In the genomic region with DNA sequence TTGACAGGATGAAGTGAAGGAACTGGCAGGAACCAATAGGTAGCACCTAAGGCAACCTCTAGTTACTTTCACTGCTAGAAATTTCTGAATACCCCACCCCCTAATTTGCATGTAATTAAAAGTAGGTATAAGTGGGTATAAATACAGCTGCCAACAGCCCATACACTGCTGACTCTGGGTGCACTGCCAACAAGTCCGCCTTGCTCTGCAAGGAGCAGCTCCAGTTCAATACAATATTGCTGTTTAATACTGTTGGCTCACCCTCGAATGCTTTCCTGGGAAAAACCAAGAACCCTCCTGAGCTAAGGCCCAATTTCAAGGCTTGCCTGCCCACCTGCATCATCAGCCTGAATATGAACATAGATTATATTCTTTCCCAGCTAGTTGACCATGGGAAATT, we compare ENCODE assay signal across 19 cellular contexts.
"Had no signal": no experiment of that assay in that cellular context is flagged by ENCODE, and none has a peak within 500 bp of the region (broad histone marks: within the 10 kb centered on the region; RNA-seq: fewer than 3 reads in every experiment).

No MANE protein-coding gene starts in this region.

- H3K27me3 ChIP-seq: MG63 had no signal

- ATAC-seq: activated T-cell treated with anti-CD3 and anti-CD28 coated beads, Interleukin-2, amount 50 U/mL, for 4 hours; Right ventricle myocardium inferior had no signal

- FAIRE-seq: astrocyte had no signal

- DNase-seq: activated B cell treated with CpG ODN at 0.5 μM for 24 hours; activated CD4-positive, alpha-beta memory T cell treated with anti-CD3 and anti-CD28 coated beads for 36 hours; activated CD4-positive, alpha-beta T cell treated with anti-CD3 and anti-CD28 coated beads, Interleukin-2, amount 10 ng/mL, durations not matched to agents 7 days and 5 days; activated CD8-positive, alpha-beta memory T cell treated with anti-CD3 and anti-CD28 coated beads for 24 hours; activated effector memory CD4-positive, alpha-beta T cell treated with anti-CD3 and anti-CD28 coated beads, Interleukin-2, amount 50 U/mL, for 16 hours; activated naive CD4-positive, alpha-beta T cell treated with anti-CD3 and anti-CD28 coated beads for 36 hours; activated T-cell treated with anti-CD3 and anti-CD28 coated beads, Interleukin-2, amount 50 U/mL, for 4 hours; amygdala; MG63; NCI-H1105; NCI-H1436; NCI-H1694 treated with DMSO at 0.1 percent for 48 hours; NCI-H510A treated with DMSO at 0.1 percent for 48 hours; NCI-H69; RPMI8226; SK-N-SH; SW 1271 had no signal

- H3K9ac ChIP-seq: SK-N-SH had no signal

- H3K4me2 ChIP-seq: SK-N-SH had no signal

- H3K9me3 ChIP-seq: MG63, SK-N-SH had no signal

- H3K9me2 ChIP-seq: SK-N-SH had no signal

- H3K36me3 ChIP-seq: MG63 had no signal
